ENCODE assay signal across 8 cellular contexts in the genomic region with DNA sequence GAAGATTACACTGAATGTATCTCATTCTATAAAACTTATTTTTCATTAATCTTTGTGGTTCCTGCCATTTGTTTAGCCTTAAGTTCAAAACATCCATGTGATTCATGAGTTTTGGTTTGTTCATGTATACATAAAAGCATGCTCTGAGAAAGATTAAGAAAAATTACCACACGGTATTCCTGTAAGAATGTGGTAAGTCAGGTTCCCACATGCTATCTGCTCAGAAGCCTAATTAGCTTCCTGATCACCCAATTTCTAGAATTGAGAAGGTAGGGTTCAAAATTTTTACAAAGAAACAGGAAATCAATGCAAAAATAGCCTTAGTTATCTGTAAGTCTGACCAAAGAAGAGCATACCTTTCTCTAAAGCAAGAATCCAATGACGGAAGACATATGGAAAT.
"Had no signal": no experiment of that assay in that cellular context is flagged by ENCODE, and none has a peak within 500 bp of the region (broad histone marks: within the 10 kb centered on the region; RNA-seq: fewer than 3 reads in every experiment).

No MANE protein-coding gene starts in this region.

- H3K4me1 Mint-ChIP-seq: GM23338 had no signal

- H3K9me3 Mint-ChIP-seq: GM23338, HFFc6 had no signal

- ATAC-seq: GM23338, HCT116, K562 had no signal

- DNase-seq: H7, HFFc6, IMR-90 had no signal

- H3K4me3 Mint-ChIP-seq: GM23338, HFFc6 had no signal

- H2AFZ ChIP-seq: GM23338 had no signal

- H3K4me2 ChIP-seq: GM23338 had no signal

- H3K27ac Mint-ChIP-seq: GM23338, HFFc6 had no signal

- H3K9me3 ChIP-seq: HAP-1 had no signal

- H3K36me3 ChIP-seq: HAP-1 had no signal

- FAIRE-seq: HTR-8/SVneo, K562 had no signal

- H3K4me3 ChIP-seq: GM23338, HAP-1, K562 had no signal
